ENCODE assay signal across 8 cellular contexts in the genomic region with DNA sequence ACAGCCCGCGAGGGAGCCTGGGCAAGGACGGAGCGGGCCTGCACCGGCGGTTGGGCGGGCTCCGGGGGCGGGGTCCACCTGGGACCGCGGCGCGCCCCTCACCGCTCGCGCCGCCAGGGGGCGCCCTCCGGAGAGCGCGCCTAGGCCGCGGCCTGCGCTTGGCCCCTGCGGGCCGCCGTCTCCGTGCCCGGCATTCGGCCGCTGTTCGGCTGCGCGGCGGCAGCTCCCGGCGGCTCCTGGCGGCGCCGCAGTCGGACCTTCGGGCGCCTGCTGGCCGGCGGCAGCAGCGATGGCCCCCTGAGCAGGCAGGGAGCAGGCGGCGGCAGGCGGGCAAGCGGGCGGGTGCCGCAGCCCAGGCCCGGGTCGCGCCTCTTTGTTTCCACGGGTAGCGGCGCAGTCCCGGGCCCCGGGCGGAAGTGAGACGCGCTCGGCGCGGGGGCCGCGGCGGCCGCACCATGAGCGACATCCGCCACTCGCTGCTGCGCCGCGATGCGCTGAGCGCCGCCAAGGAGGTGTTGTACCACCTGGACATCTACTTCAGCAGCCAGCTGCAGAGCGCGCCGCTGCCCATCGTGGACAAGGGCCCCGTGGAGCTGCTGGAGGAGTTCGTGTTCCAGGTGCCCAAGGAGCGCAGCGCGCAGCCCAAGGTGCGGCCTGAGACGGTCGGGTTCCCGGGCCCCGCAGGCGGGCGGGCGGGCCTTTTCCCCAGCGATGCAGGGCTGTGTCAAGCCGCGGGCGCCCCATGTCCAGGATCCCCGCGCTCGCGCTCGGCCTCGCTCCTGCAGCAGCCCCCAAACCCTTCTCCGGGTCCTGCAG. TPM values are rescaled to one million over a fixed set of nuclear protein-coding genes. Genes with fewer than 3 reads are reported as not detected.
DNase-seq lines count a peak whose midpoint lies in the region; ATAC-seq and TF ChIP-seq lines count a peak whose summit lies in the region.

Gene INTS15 (plus strand): TSS at position 193 of the 816 bp plus-strand sequence. CDS start 263 bp downstream, at position 456.

- in situ Hi-C loops in GM13977 (cut with MboI; ENCODE audit: low pct_unique_long_range_greater_than_20kb, low sequenced_read_pairs, unreplicated experiment): loop anchor here (25.0 kb wide), 1 partner anchor 247 kb away; the partner anchor contains the start of gene CCZ1B

- DNase-seq in GM13977 (ENCODE audit: low spot score) (peak; percentile 95), NCI-H1092 (lab: John Stamatoyannopoulos, UW) (peak; percentile 80), anterior cingulate cortex (lab: John Stamatoyannopoulos, UW) (peak in 54 of 58 donors; percentile 32 to 86 (median 65)), hepatic stellate cell (ENCODE audit: low spot score) (peak; percentile 84), retinal pigment epithelial cell (ENCODE audit: low read depth) (peak; percentile 30), cortex of kidney (lab: John Stamatoyannopoulos, UW) (no peak)

- TF ChIP-seq CTCF in GM13977 (IDR thresholded peaks at IDR 0.05; ENCODE audit: extremely low read depth, insufficient read depth, missing control alignments) (peak; percentile 94), retinal pigment epithelial cell (conservative IDR thresholded peaks at IDR 0.05; ENCODE audit: low read depth, low read length) (peak; percentile 38)

- H3K4me3 ChIP-seq in retinal pigment epithelial cell (ENCODE audit: low read length): peak within 1 kb of the TSS; percentile 78

- intact Hi-C loops in T-helper 2 cell treated with Interferon-gamma antibody and Interleukin-4, amounts not matched to agents 100 ng/mL and 5 ng/mL, for 36 hours (cut with micrococcal nuclease): loop anchor here (1.0 to 10.0 kb wide), 2 partner anchors 13 to 265 kb away; partner anchors contain the start of gene ZDHHC4

- peak; percentile 82 for ATAC-seq in HG02623 (IDR thresholded peaks at IDR 0.05; ENCODE audit: unreplicated experiment)

RNA-seq across cellular contexts. Expression of gene INTS15, which starts in this region (rescaled TPM):
- 41.2 and 41.8 TPM in 2 replicates for total RNA-seq in T-helper 2 cell treated with Interferon-gamma antibody and Interleukin-4, amounts not matched to agents 100 ng/mL and 5 ng/mL, for 36 hours
